ENCODE assay signal across 10 cellular contexts in genomic region chr4:7956306-7957112, GRCh38. TPM values are rescaled to one million over a fixed set of nuclear protein-coding genes. Genes with fewer than 3 reads are reported as not detected.
DNase-seq lines count a peak whose midpoint lies in the region; ATAC-seq, FAIRE-seq and TF ChIP-seq lines count a peak whose summit lies in the region.
"Had no signal": no experiment of that assay in that cellular context is flagged by ENCODE, and none has a peak within 500 bp of the region (broad histone marks: within the 10 kb centered on the region; RNA-seq: fewer than 3 reads in every experiment).

No MANE protein-coding gene starts in this region.

- POLR2A ChIA-PET in HEK293T (lab: Yijun Ruan, JAX) = no interaction called here

- no peaks in the 10 kb centered on the region for H3K9me1 ChIP-seq in keratinocyte (ENCODE audit: control insufficient read depth, extremely low read depth, insufficient read depth, low read length)

- TF ChIP-seq CTCF in mammary epithelial cell (conservative IDR thresholded peaks at IDR 0.05 in 1 of 2, IDR thresholded peaks at IDR 0.05 in 1 of 2; ENCODE audit: extremely low read depth in 1 of 2, insufficient read depth in 1 of 2, low read depth in 1 of 2, low read length in 2 of 2) = no peak
- TF ChIP-seq CTCF in keratinocyte (optimal IDR thresholded peaks at IDR 0.05 in 1 of 3, IDR thresholded peaks at IDR 0.05 in 1 of 3, conservative IDR thresholded peaks at IDR 0.05 in 1 of 3; ENCODE audit: extremely low read depth in 1 of 3, insufficient read depth in 2 of 3, low read length in 3 of 3) = no peak

- in situ Hi-C loops in mammary epithelial cell (cut with MboI; ENCODE audit: low sequenced_read_pairs in 2 of 2) = no loop called here

- H3K4me3 ChIP-seq in mammary epithelial cell (replicated peaks in 1 of 3; ENCODE audit: insufficient read depth in 1 of 3, low read depth in 2 of 3, low read length in 3 of 3) = no peak overlapping the region
- H3K4me3 ChIP-seq in keratinocyte (ENCODE audit: control insufficient read depth in 2 of 3, extremely low read depth in 1 of 3, insufficient read depth in 2 of 3, low read depth in 1 of 3, low read length in 3 of 3) = no peak overlapping the region

- no TSS peak for BruUV-seq in mammary epithelial cell (replicated peaks; lab: Mats Ljungman, UMichigan)

- H3K27me3 ChIP-seq in mammary epithelial cell (ENCODE audit: insufficient read depth, low read length) = no peaks in the 10 kb centered on the region
- H3K27me3 ChIP-seq in keratinocyte (ENCODE audit: control insufficient read depth, extremely low read depth, insufficient read depth, low read length) = no peaks in the 10 kb centered on the region

- CTCF ChIA-PET in mammary epithelial cell (lab: Charles Lee; ENCODE audit: low non-redundant PET) = no interaction called here
- CTCF ChIA-PET in HEK293T (lab: Yijun Ruan, JAX) = interaction anchor here (0.7 kb wide), 1 partner anchor 27 kb away, joined by 5 read pairs; no protein-coding TSS in a partner anchor

- H4K20me1 ChIP-seq in mammary epithelial cell (ENCODE audit: insufficient read depth, low read length) (no peaks in the 10 kb centered on the region), keratinocyte (ENCODE audit: control insufficient read depth, extremely low read depth, insufficient read depth, low read length) (no peaks in the 10 kb centered on the region)

- intact Hi-C loops in mammary epithelial cell (cut with micrococcal nuclease) = no loop called here

- H3K27ac ChIP-seq in mammary epithelial cell (ENCODE audit: insufficient read depth, low read depth, low read length) = peak overlapping the region; percentile 1
- no peak overlapping the region for H3K27ac ChIP-seq in keratinocyte (ENCODE audit: control insufficient read depth, insufficient read depth, low read length)

- H3K4me2 ChIP-seq in mammary epithelial cell (ENCODE audit: insufficient read depth, low read depth, low read length) = no peak overlapping the region
- H3K4me2 ChIP-seq in keratinocyte (ENCODE audit: control insufficient read depth, extremely low read depth, insufficient read depth, low read depth, low read length) = no peak overlapping the region

- H3K4me1 ChIP-seq in mammary epithelial cell (ENCODE audit: insufficient read depth, low read length) = peaks cover 28% of the 10 kb centered on the region
- H3K4me1 ChIP-seq in keratinocyte (ENCODE audit: control insufficient read depth, extremely low read depth, insufficient read depth, low read length) = peaks cover 26% of the 10 kb centered on the region

- dilution Hi-C loops in mammary epithelial cell (cut with HindIII; ENCODE audit: low sequenced_read_pairs) = loop anchor here (5.0 kb wide), 2 partner anchors 49 to 106 kb away; no protein-coding TSS in a partner anchor
- dilution Hi-C loops in keratinocyte (cut with MboI; ENCODE audit: extremely low pct_ligation_motif_present, low sequenced_read_pairs) = no loop called here

- H3K9me3 ChIP-seq in mammary epithelial cell (replicated peaks; ENCODE audit: insufficient read depth, low read length) (no peaks in the 10 kb centered on the region), keratinocyte (ENCODE audit: control insufficient read depth, low read depth, low read length) (no peaks in the 10 kb centered on the region)

- peak; percentile 82 for FAIRE-seq in keratinocyte (lab: Jason Lieb, UNC)

- H3K9ac ChIP-seq in mammary epithelial cell (ENCODE audit: insufficient read depth, low read length) = no peak overlapping the region
- H3K9ac ChIP-seq in keratinocyte (ENCODE audit: control insufficient read depth, extremely low read depth, insufficient read depth, low read length) = no peak overlapping the region

- H3K36me3 ChIP-seq in mammary epithelial cell (ENCODE audit: insufficient read depth, low read length) (no peaks in the 10 kb centered on the region), keratinocyte (ENCODE audit: control insufficient read depth in 2 of 2, extremely low read depth in 1 of 2, insufficient read depth in 2 of 2, low read length in 2 of 2) (no peaks in the 10 kb centered on the region)

- H2AFZ ChIP-seq in mammary epithelial cell (ENCODE audit: low read depth, low read length) (peak overlapping the region; percentile 8), keratinocyte (ENCODE audit: control insufficient read depth, low read length) (no peak overlapping the region)

- no peaks in the 10 kb centered on the region for H3K79me2 ChIP-seq in mammary epithelial cell (ENCODE audit: insufficient read depth, low read length)
- H3K79me2 ChIP-seq in keratinocyte (ENCODE audit: control insufficient read depth, insufficient read depth, low read length) = no peaks in the 10 kb centered on the region

- DNase-seq in HK-2 (ENCODE audit: unreplicated experiment) (peak; percentile 46), mammary epithelial cell (peak; percentile 92), keratinocyte (ENCODE audit: low read depth, low spot score) (no peak), superior temporal gyrus (ENCODE audit: extremely low spot score) (peak; percentile 71), HEK293T (ENCODE audit: extremely low spot score) (no peak), NCI-H1105 treated with DMSO at 0.1 percent for 48 hours (lab: John Stamatoyannopoulos, UW) (no peak)
- DNase-seq: activated naive CD4-positive, alpha-beta T cell; NCI-H82 had no signal

- 60% methylated on average over 9 of the region's 10 CpGs for WGBS in mammary epithelial cell (ENCODE audit: low coverage, missing lambda C conversion rate)

- ATAC-seq in GM19351 (IDR thresholded peaks at IDR 0.05; ENCODE audit: unreplicated experiment) = no peak
- no peak for ATAC-seq in HG02970 (IDR thresholded peaks at IDR 0.05; ENCODE audit: low FRiP score, unreplicated experiment)

TF ChIP-seq in HEK293T, 16 proteins besides CTCF, POLR2A, EP300 and RAD21:
- TF ChIP-seq FOXM1 (IDR thresholded peaks at IDR 0.05; ENCODE audit: borderline replicate concordance) = no peak
- no peak for TF ChIP-seq SP1 (IDR thresholded peaks at IDR 0.05)
- TF ChIP-seq FOXA1 (IDR thresholded peaks at IDR 0.05) = no peak
- TF ChIP-seq SUZ12 (IDR thresholded peaks at IDR 0.05) = no peak
- TF ChIP-seq L3MBTL2 (conservative IDR thresholded peaks at IDR 0.05) = no peak
- TF ChIP-seq HDGF (IDR thresholded peaks at IDR 0.05; ENCODE audit: borderline replicate concordance) = no peak
TF ChIP-seq in HEK293T: peak in this region for 0.

RNA-seq across cellular contexts. Expression of gene AFAP1, which starts 16.8 kb away (rescaled TPM):
- 10 to 100 TPM; 22.9 to 36.0 TPM for total RNA-seq in mammary epithelial cell
- 13.4 TPM for polyA plus RNA-seq in mammary epithelial cell
- polyA minus RNA-seq in mammary epithelial cell = 20.1 TPM
- polyA plus RNA-seq in keratinocyte = 4.1 to 12.9 TPM (median 7.6 TPM) in 3 replicates
- polyA plus RNA-seq in keratinocyte (2011; ENCODE audit: low read depth) = 3.3 TPM
- 6.7 and 7.2 TPM in 2 replicates for polyA plus RNA-seq in keratinocyte (2011; cell fraction: cytosol; rRNA removed)
- 20.4 and 21.5 TPM in 2 replicates for polyA plus RNA-seq in keratinocyte (2011; cell fraction: nucleus; rRNA removed)
- 3.9 and 12.0 TPM in 2 replicates for polyA plus RNA-seq in keratinocyte (2012; ENCODE audit: low replicate concordance)
- 10.6 to 15.9 TPM (median 14.2 TPM) in 3 replicates for polyA minus RNA-seq in keratinocyte
- 7.1 TPM for polyA minus RNA-seq in keratinocyte (2011; cell fraction: cytosol; rRNA and poly(A)+ RNA removed)
- 15.4 and 27.9 TPM in 2 replicates for polyA minus RNA-seq in keratinocyte (2011; cell fraction: nucleus; rRNA and poly(A)+ RNA removed)

Comparison
In these comparisons a context has a peak if more than half of its experiments do, and no peak if none do; other contexts are left out.
1. DNase-seq: peak in HK-2 (single experiment), mammary epithelial cell (single experiment) and superior temporal gyrus (single experiment); none in keratinocyte (single experiment), HEK293T (single experiment) and NCI-H1105 treated with DMSO at 0.1 percent for 48 hours (single experiment).